In the genomic region with DNA sequence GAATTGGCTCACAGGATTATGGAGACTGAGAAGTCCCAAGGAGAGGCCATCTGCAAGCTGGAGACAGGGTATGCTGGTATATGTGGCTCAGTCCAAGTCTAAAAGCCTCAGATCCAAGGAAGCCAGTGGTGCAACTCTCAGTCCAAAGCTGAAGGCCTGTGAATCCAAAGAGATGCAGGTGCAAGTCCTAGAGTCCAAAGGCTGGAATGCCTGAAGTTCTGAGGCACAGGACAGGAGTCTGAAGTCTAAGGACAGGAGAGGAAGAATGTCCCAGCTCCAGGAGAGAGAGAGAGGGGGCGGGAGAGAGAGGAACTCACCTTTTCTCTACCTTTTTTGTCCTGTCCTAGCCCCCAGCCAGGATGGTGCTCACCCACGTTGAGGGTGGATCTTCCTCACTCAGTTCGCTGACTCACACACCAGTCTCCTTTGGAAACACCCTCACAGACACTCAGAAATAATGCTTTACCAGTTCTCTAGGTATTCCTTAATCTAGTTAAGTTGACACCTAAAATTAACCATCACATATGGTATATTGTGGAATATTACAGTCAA, we compare ENCODE assay signal across 19 cellular contexts. TPM values are rescaled to one million over a fixed set of nuclear protein-coding genes. Genes with fewer than 3 reads are reported as not detected.
DNase-seq lines count a peak whose midpoint lies in the region; ATAC-seq, FAIRE-seq and TF ChIP-seq lines count a peak whose summit lies in the region.
"Had no signal": no experiment of that assay in that cellular context is flagged by ENCODE, and none has a peak within 500 bp of the region (broad histone marks: within the 10 kb centered on the region; RNA-seq: fewer than 3 reads in every experiment).

No MANE protein-coding gene starts in this region.

- H3K9ac ChIP-seq in astrocyte (ENCODE audit: low read length), result no peak overlapping the region

- H3K27me3 ChIP-seq in astrocyte (ENCODE audit: insufficient read depth, low read length), result no peaks in the 10 kb centered on the region
- H3K27me3 ChIP-seq in right lobe of liver, result no peaks in the 10 kb centered on the region

- FAIRE-seq in astrocyte (lab: Jason Lieb, UNC), result no peak
- FAIRE-seq: G401.6, GM19239 had no signal

- no peaks in the 10 kb centered on the region for H3K9me3 Mint-ChIP-seq in astrocyte (ENCODE audit: unreplicated experiment)

- 48% methylated on average over 2 of the region's 3 CpGs for WGBS in right lobe of liver (ENCODE audit: insufficient coverage, low coverage, low lambda C conversion rate, missing lambda C conversion rate)

- H3K27ac Mint-ChIP-seq in astrocyte (ENCODE audit: unreplicated experiment), result peak overlapping the region; percentile 44

- no peak for TF ChIP-seq POLR2A in right lobe of liver (IDR thresholded peaks at IDR 0.05)

- H3K4me3 ChIP-seq in astrocyte (ENCODE audit: insufficient read depth, low read depth, low read length) (no peak overlapping the region), right lobe of liver (no peak overlapping the region)
- H3K4me3 ChIP-seq: PC-9 had no signal

- ATAC-seq in right lobe of liver, result peak in 3 of 4 donors; percentile 18 to 42 (median 40)
- ATAC-seq in HG03354 (IDR thresholded peaks at IDR 0.05; ENCODE audit: poor library complexity, severe bottlenecking, unreplicated experiment), result no peak
- ATAC-seq: Right ventricle myocardium inferior had no signal

- H3K4me1 Mint-ChIP-seq in astrocyte (ENCODE audit: low read depth, unreplicated experiment), result peaks cover 10% of the 10 kb centered on the region

- no peak overlapping the region for H3K4me2 ChIP-seq in astrocyte (ENCODE audit: low read length)
- H3K4me2 ChIP-seq: PC-9 had no signal

- H3K36me3 Mint-ChIP-seq in astrocyte (ENCODE audit: low read depth, unreplicated experiment), result no peaks in the 10 kb centered on the region

- H3K4me3 Mint-ChIP-seq in astrocyte (ENCODE audit: unreplicated experiment), result no peak overlapping the region

- in situ Hi-C loops in ACHN (cut with HindIII; ENCODE audit: low pct_ligation_motif_present, low pct_unique_long_range_greater_than_20kb, low sequenced_read_pairs), result no loop called here

- DNase-seq in ELR (ENCODE audit: low read depth) (peak; percentile 21), HT-29 (ENCODE audit: low spot score) (peak; percentile 4), astrocyte (ENCODE audit: low read depth) (no peak), right lobe of liver (no peak), germinal center (ENCODE audit: low spot score) (no peak), ACHN (no peak), NCI-H2029 treated with DMSO at 0.1 percent for 48 hours (lab: John Stamatoyannopoulos, UW) (no peak)
- DNase-seq: AML-193; DMS53; Karpas-422; NCI-H1436; NCI-H2081; NCI-H526; NK-92 treated with Interleukin-12 subunit alpha and Interleukin-12 subunit beta, amount 100 ng/mL, for 24 hours; PC-9 had no signal

- H4K20me1 ChIP-seq in astrocyte (ENCODE audit: insufficient read depth, low read length), result no peaks in the 10 kb centered on the region

- H3K4me1 ChIP-seq in astrocyte (ENCODE audit: insufficient read depth, low read length) (peaks cover 2% of the 10 kb centered on the region), right lobe of liver (peaks cover 0 to 59% (median 11%) of the 10 kb centered on the region in 4 donors)

- no peak overlapping the region for H3K27ac ChIP-seq in astrocyte (ENCODE audit: low read depth, low read length)
- H3K27ac ChIP-seq in right lobe of liver, result peak overlapping the region in 1 of 3 donors; percentile 4
- H3K27ac ChIP-seq: PC-9 had no signal

- H3K9me3 ChIP-seq in astrocyte (ENCODE audit: insufficient read depth, low read depth, low read length) (no peaks in the 10 kb centered on the region), right lobe of liver (no peaks in the 10 kb centered on the region)

- H3K36me3 ChIP-seq in astrocyte (ENCODE audit: insufficient read depth, low read length) (no peaks in the 10 kb centered on the region), right lobe of liver (no peaks in the 10 kb centered on the region)

- no peaks in the 10 kb centered on the region for H3K27me3 Mint-ChIP-seq in astrocyte (ENCODE audit: low read depth, unreplicated experiment)

- intact Hi-C loops in right lobe of liver (cut with DNase I), result no loop called here

- TF ChIP-seq CTCF in astrocyte (IDR thresholded peaks at IDR 0.05; ENCODE audit: insufficient read depth, low read depth, low read length) (no peak), right lobe of liver (IDR thresholded peaks at IDR 0.05) (no peak)

- H2AFZ ChIP-seq in astrocyte (ENCODE audit: low read depth, low read length), result no peak overlapping the region
- H2AFZ ChIP-seq: PC-9 had no signal

- H3K79me2 ChIP-seq in astrocyte (ENCODE audit: insufficient read depth, low read length), result no peaks in the 10 kb centered on the region

RNA-seq across cellular contexts. Expression of a gene that starts 49.6 kb away (rescaled TPM):
- total RNA-seq in HT-29 (2014; rRNA removed; shearing (Covaris generic)), result not detected in 2 replicates
- total RNA-seq in astrocyte (0.29 and 0.32 TPM in 2 replicates), right lobe of liver (10 to 100 TPM in 3 of 6 experiments, 1 to 10 TPM in 2, under 1 TPM in 1; 0.60 to 17.4 (median 6.5) TPM)
- total RNA-seq: PC-9 had no signal

Comparison
In these comparisons a context has a peak if more than half of its experiments do, and no peak if none do; other contexts are left out.
1. DNase-seq: peak in ELR (single experiment) and HT-29 (single experiment); none in astrocyte (single experiment), right lobe of liver (0 of 3), germinal center (single experiment), ACHN (single experiment) and NCI-H2029 treated with DMSO at 0.1 percent for 48 hours (single experiment).